In genomic region chr12:31833541-31833840, GRCh38 we compare ENCODE assay signal across 16 cellular contexts.
DNase-seq lines count a peak whose midpoint lies in the region; ATAC-seq and TF ChIP-seq lines count a peak whose summit lies in the region.
"Had no signal": no experiment of that assay in that cellular context is flagged by ENCODE, and none has a peak within 500 bp of the region (broad histone marks: within the 10 kb centered on the region; RNA-seq: fewer than 3 reads in every experiment).

No MANE protein-coding gene starts in this region.

- H3K36me3 Mint-ChIP-seq in central memory CD8-positive, alpha-beta T cell (ENCODE audit: insufficient read depth), result no peaks in the 10 kb centered on the region

- H3K9me2 ChIP-seq in OCI-LY7 (ENCODE audit: insufficient read depth, low read length), result no peaks in the 10 kb centered on the region

- no peak for ATAC-seq in central memory CD8-positive, alpha-beta T cell (replicated peaks; ENCODE audit: extremely low read depth, poor library complexity, severe bottlenecking)
- no peak for ATAC-seq in GM21576 (IDR thresholded peaks at IDR 0.05; ENCODE audit: unreplicated experiment)
- ATAC-seq: SK-N-SH treated with all-trans-retinoic acid at 6 μM for 48 hours had no signal

- peaks cover 43% of the 10 kb centered on the region for H3K4me1 Mint-ChIP-seq in central memory CD8-positive, alpha-beta T cell

- peaks cover 22% of the 10 kb centered on the region for H3K4me1 ChIP-seq in OCI-LY7 (ENCODE audit: insufficient read depth, low read length, poor library complexity, severe bottlenecking)
- H3K4me1 ChIP-seq in spleen, result peaks cover 15 to 61% (median 39%) of the 10 kb centered on the region in 6 donors
- H3K4me1 ChIP-seq: adrenal gland, right lobe of liver, testis had no signal

- H3K4me2 ChIP-seq in OCI-LY7 (ENCODE audit: low read length), result no peak overlapping the region

- POLR2A ChIA-PET in OCI-LY7 (lab: Charles Lee), result interaction anchor here (1.2 kb wide), 1 partner anchor 10 kb away, joined by 4 read pairs; no protein-coding TSS in a partner anchor

- no TSS peak for BruUV-seq in OCI-LY7 (replicated peaks; lab: Mats Ljungman, UMichigan)

- no peaks in the 10 kb centered on the region for H3K27me3 Mint-ChIP-seq in central memory CD8-positive, alpha-beta T cell

- no peaks in the 10 kb centered on the region for H4K20me1 ChIP-seq in OCI-LY7 (ENCODE audit: insufficient read depth, low read length)

- H2AFZ ChIP-seq in OCI-LY7 (ENCODE audit: low read length), result peak overlapping the region; percentile 55; the same call in 1 of the 2 replicates

- H3K9me3 Mint-ChIP-seq in central memory CD8-positive, alpha-beta T cell, result no peaks in the 10 kb centered on the region

- DNase-seq in DMS53 (lab: John Stamatoyannopoulos, UW) (peak; percentile 63), OCI-LY7 (ENCODE audit: low spot score) (no peak), spleen (no peak), GOT3 (lab: John Stamatoyannopoulos, UW) (no peak), mucosa of gallbladder (ENCODE audit: low spot score) (no peak)
- no peak for DNase-seq in central memory CD8-positive, alpha-beta T cell (ENCODE audit: low spot score in 2 of 2)
- DNase-seq: activated T-cell treated with anti-CD3 and anti-CD28 coated beads, Interleukin-2, amount 50 U/mL, for 72 hours; adrenal gland; central memory CD4-positive, alpha-beta T cell; left cardiac atrium; NCI-H1105; ovary; right lobe of liver; testis had no signal

- CTCF ChIA-PET in OCI-LY7 (lab: Charles Lee; ENCODE audit: unreplicated experiment), result no interaction called here

- no peaks in the 10 kb centered on the region for H3K79me2 ChIP-seq in OCI-LY7 (ENCODE audit: insufficient read depth, low read depth, low read length)

- no peak for TF ChIP-seq POLR2A in spleen (IDR thresholded peaks at IDR 0.05)

- intact Hi-C loops in OCI-LY7 (cut with micrococcal nuclease; ENCODE audit: unreplicated experiment), result no loop called here
- intact Hi-C loops in spleen (cut with DNase I; ENCODE audit: low total_unique reads), result no loop called here

- peak overlapping the region; percentile 80 for H3K27ac Mint-ChIP-seq in central memory CD8-positive, alpha-beta T cell (ENCODE audit: low read depth)

- H3K4me3 ChIP-seq in OCI-LY7 (ENCODE audit: low read depth, low read length, poor library complexity, severe bottlenecking) (no peak overlapping the region), spleen (peak overlapping the region in 1 of 8 donors; percentile 31)
- H3K4me3 ChIP-seq: adrenal gland, ovary, right lobe of liver, testis had no signal

- H3K36me3 ChIP-seq in OCI-LY7 (ENCODE audit: insufficient read depth, low read length), result no peaks in the 10 kb centered on the region; the same call in 1 of the 2 replicates
- no peaks in the 10 kb centered on the region for H3K36me3 ChIP-seq in spleen
- H3K36me3 ChIP-seq: adrenal gland, ovary, right lobe of liver had no signal

- TF ChIP-seq CTCF in OCI-LY7 (conservative IDR thresholded peaks at IDR 0.05; ENCODE audit: low read length) (no peak), spleen (IDR thresholded peaks at IDR 0.05 in 8 of 11, conservative IDR thresholded peaks at IDR 0.05 in 3 of 11) (no peak)

- 83 to 94% (median 86%) methylated on average over 2 of the region's 2 CpGs for WGBS in spleen, 5 donors

- peaks cover 4% of the 10 kb centered on the region; the same call in 1 of the 2 replicates for H3K9me3 ChIP-seq in OCI-LY7 (ENCODE audit: low read length)
- H3K9me3 ChIP-seq in spleen, result peaks cover 0 to 65% (median 22%) of the 10 kb centered on the region in 8 donors
- H3K9me3 ChIP-seq: right lobe of liver, testis had no signal

- peak overlapping the region; percentile 9 for H3K27ac ChIP-seq in OCI-LY7 (ENCODE audit: low read depth, low read length, poor library complexity, severe bottlenecking)
- peak overlapping the region; percentile 44 to 89 (median 85) for H3K27ac ChIP-seq in spleen
- H3K27ac ChIP-seq: ovary, right lobe of liver, testis had no signal

- no peaks in the 10 kb centered on the region for H3K27me3 ChIP-seq in spleen (replicated peaks in 1 of 7)
- H3K27me3 ChIP-seq: adrenal gland, ovary, right lobe of liver, testis had no signal

- no peak overlapping the region for H3K4me3 Mint-ChIP-seq in central memory CD8-positive, alpha-beta T cell
